ENCODE assay signal across 8 cellular contexts in genomic region chr13:44573790-44574465, GRCh38. TPM values are rescaled to one million over a fixed set of nuclear protein-coding genes. Genes with fewer than 3 reads are reported as not detected.
DNase-seq lines count a peak whose midpoint lies in the region; ATAC-seq and TF ChIP-seq lines count a peak whose summit lies in the region.

No MANE protein-coding gene starts in this region.

- H3F3A ChIP-seq in OCI-LY1 (ENCODE audit: insufficient read depth, low read length) = no peaks in the 10 kb centered on the region

- no peak overlapping the region for H3K27ac ChIP-seq in right cardiac atrium (ENCODE audit: low read length)
- H3K27ac ChIP-seq in OCI-LY1 (ENCODE audit: low read depth, low read length, poor library complexity, severe bottlenecking) = no peak overlapping the region
- H3K27ac ChIP-seq in fibroblast of lung (ENCODE audit: insufficient read depth, low read length) = no peak overlapping the region
- H3K27ac ChIP-seq in gastrocnemius medialis = peak overlapping the region; percentile 97 to 100 (median 99)

- 88% methylated on average over 4 of the region's 4 CpGs for WGBS in right cardiac atrium

- H2AFZ ChIP-seq in OCI-LY1 (ENCODE audit: low read length) = no peak overlapping the region
- no peak overlapping the region for H2AFZ ChIP-seq in fibroblast of lung (ENCODE audit: low read length)

- H3K27me3 ChIP-seq in right cardiac atrium (ENCODE audit: control insufficient read depth, insufficient read depth) (no peaks in the 10 kb centered on the region), OCI-LY1 (ENCODE audit: insufficient read depth, low read length) (no peaks in the 10 kb centered on the region), fibroblast of lung (ENCODE audit: control insufficient read depth, insufficient read depth, low read length) (no peaks in the 10 kb centered on the region), gastrocnemius medialis (no peaks in the 10 kb centered on the region)

- H3K4me1 ChIP-seq in right cardiac atrium (ENCODE audit: control insufficient read depth, insufficient read depth, low read length) = peaks cover 12% of the 10 kb centered on the region
- peaks cover 40% of the 10 kb centered on the region for H3K4me1 ChIP-seq in OCI-LY1 (ENCODE audit: insufficient read depth, low read length, severe bottlenecking)
- H3K4me1 ChIP-seq in fibroblast of lung (ENCODE audit: control insufficient read depth, extremely low read depth, insufficient read depth, low read length) = peaks cover 12% of the 10 kb centered on the region
- H3K4me1 ChIP-seq in gastrocnemius medialis = peaks cover 42 to 45% of the 10 kb centered on the region in 2 donors

- intact Hi-C loops in right cardiac atrium (cut with DNase I) (no loop called here), cardiac septum (cut with DNase I) (no loop called here), gastrocnemius medialis (cut with DNase I; ENCODE audit: low total_unique reads) (loop anchor here (10.0 kb wide), 2 partner anchors 339 to 419 kb away; no protein-coding TSS in a partner anchor)

- TF ChIP-seq POLR2A in gastrocnemius medialis (IDR thresholded peaks at IDR 0.05) = no peak

- H3K4me3 ChIP-seq in right cardiac atrium (ENCODE audit: low read length) (peak overlapping the region; percentile 4), OCI-LY1 (ENCODE audit: low read depth, low read length, poor library complexity, severe bottlenecking) (no peak overlapping the region), fibroblast of lung (replicated peaks in 1 of 4; ENCODE audit: control extremely low read depth in 1 of 4, insufficient read depth in 1 of 4, low read depth in 3 of 4, low read length in 4 of 4) (peak overlapping the region; percentile 73 to 86 (median 80)), gastrocnemius medialis (peak overlapping the region; percentile 85 to 98 (median 97))

- TF ChIP-seq CTCF in OCI-LY1 (IDR thresholded peaks at IDR 0.05; ENCODE audit: low read length) (peak; percentile 31), fibroblast of lung (conservative IDR thresholded peaks at IDR 0.05 in 1 of 2, IDR thresholded peaks at IDR 0.05 in 1 of 2; ENCODE audit: low read depth in 1 of 2, low read length in 2 of 2) (peak; percentile 45 to 61), gastrocnemius medialis (IDR thresholded peaks at IDR 0.05 in 4 of 5, conservative IDR thresholded peaks at IDR 0.05 in 1 of 5) (peak; percentile 62 to 73 (median 69))

- DNase-seq in right cardiac atrium (no peak), cardiac septum (ENCODE audit: low spot score) (no peak), fibroblast of lung (ENCODE audit: low read depth in 2 of 2) (peak; percentile 57 to 83), gastrocnemius medialis (peak; percentile 56 to 81), NCI-H187 treated with DMSO at 0.1 percent for 48 hours (lab: John Stamatoyannopoulos, UW) (no peak), putamen (ENCODE audit: low spot score) (no peak)

- H3K79me2 ChIP-seq in OCI-LY1 (ENCODE audit: insufficient read depth, low read length) = no peaks in the 10 kb centered on the region
- peaks cover 58% of the 10 kb centered on the region for H3K79me2 ChIP-seq in fibroblast of lung (ENCODE audit: control insufficient read depth, insufficient read depth, low read length)

- H3K36me3 ChIP-seq in OCI-LY1 (ENCODE audit: insufficient read depth, low read length) (peaks cover 17% of the 10 kb centered on the region), fibroblast of lung (ENCODE audit: control insufficient read depth, insufficient read depth, low read length) (peaks cover 10% of the 10 kb centered on the region), gastrocnemius medialis (no peaks in the 10 kb centered on the region)

- ATAC-seq in right cardiac atrium (no peak), gastrocnemius medialis (peak; percentile 51 to 55), GM19467 (IDR thresholded peaks at IDR 0.05; ENCODE audit: unreplicated experiment) (no peak)

- no peaks in the 10 kb centered on the region for H3K9me2 ChIP-seq in OCI-LY1 (ENCODE audit: low read depth, low read length)

- H3K9ac ChIP-seq in OCI-LY1 (ENCODE audit: low read length) = no peak overlapping the region
- H3K9ac ChIP-seq in fibroblast of lung (ENCODE audit: insufficient read depth, low read length) = no peak overlapping the region

- in situ Hi-C loops in gastrocnemius medialis (cut with MboI; ENCODE audit: low sequenced_read_pairs in 4 of 4) = no loop called here

- H3K4me2 ChIP-seq in OCI-LY1 (ENCODE audit: low read length) = peak overlapping the region; percentile 90; the same call in 1 of the 2 replicates
- peak overlapping the region; percentile 72 for H3K4me2 ChIP-seq in fibroblast of lung (ENCODE audit: extremely low read depth, insufficient read depth, low read length)

- H3K9me3 ChIP-seq in right cardiac atrium (ENCODE audit: control insufficient read depth, low read length) (no peaks in the 10 kb centered on the region), OCI-LY1 (ENCODE audit: low read length) (no peaks in the 10 kb centered on the region), fibroblast of lung (ENCODE audit: control insufficient read depth, insufficient read depth, low read depth, low read length) (no peaks in the 10 kb centered on the region), gastrocnemius medialis (no peaks in the 10 kb centered on the region)

- H4K20me1 ChIP-seq in OCI-LY1 (ENCODE audit: insufficient read depth, low read length) (no peaks in the 10 kb centered on the region), fibroblast of lung (ENCODE audit: control insufficient read depth, extremely low read depth, insufficient read depth, low read length) (no peaks in the 10 kb centered on the region)

RNA-seq across cellular contexts. Expression of gene TSC22D1, which starts 2.2 kb away (rescaled TPM):
- total RNA-seq in right cardiac atrium (100 to 1,000 TPM in 3 of 4 donors, 10 to 100 TPM in 1; 90.8 to 163 (median 138) TPM), cardiac septum (85.3 TPM), fibroblast of lung (57.8 and 97.6 TPM in 2 replicates), gastrocnemius medialis (100 to 1,000 TPM; 119 to 325 (median 193) TPM)
- polyA plus RNA-seq in right cardiac atrium (112 TPM), fibroblast of lung (80.4 and 95.3 TPM in 2 replicates)
- polyA plus RNA-seq in fibroblast of lung (2012) = 49.7 and 62.2 TPM in 2 replicates
- 82.7 and 98.4 TPM in 2 replicates for polyA minus RNA-seq in fibroblast of lung (ENCODE audit: low replicate concordance)

Comparison
In these comparisons a context has a peak if more than half of its experiments do, and no peak if none do; other contexts are left out.
1. ATAC-seq: peak in gastrocnemius medialis (2 of 2); none in right cardiac atrium (0 of 2) and GM19467 (single experiment).
2. DNase-seq: peak in fibroblast of lung (2 of 2) and gastrocnemius medialis (2 of 2); none in right cardiac atrium (0 of 3), cardiac septum (single experiment), NCI-H187 treated with DMSO at 0.1 percent for 48 hours (single experiment) and putamen (single experiment).
3. H3K27ac ChIP-seq: peak in gastrocnemius medialis (4 of 4); none in right cardiac atrium (single experiment), OCI-LY1 (single experiment) and fibroblast of lung (single experiment).
4. Peak in every context shown above with its lines, with median percentiles within 50 percentile points of each other: CTCF ChIP-seq.